ENCODE assay signal across 13 cellular contexts in the genomic region with DNA sequence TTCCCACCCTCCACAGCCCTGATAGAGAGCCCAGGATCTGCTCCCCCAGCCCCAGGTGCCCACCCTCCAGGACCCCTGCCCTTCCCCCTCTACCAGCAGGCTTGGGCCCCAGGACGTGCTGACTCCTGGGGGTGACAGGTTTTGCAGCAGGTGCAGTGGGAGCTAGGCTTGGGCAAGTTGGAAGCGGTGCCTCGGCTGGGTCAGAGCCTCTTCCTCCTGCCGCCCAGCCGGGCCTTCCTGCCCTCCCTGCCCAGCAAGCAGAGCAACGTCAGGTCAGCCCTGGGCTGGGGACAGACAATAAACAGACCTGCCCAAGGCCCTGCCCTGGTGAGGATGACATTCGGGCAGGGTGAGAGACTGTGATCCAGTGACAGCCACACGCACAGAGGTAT. TPM values are rescaled to one million over a fixed set of nuclear protein-coding genes. Genes with fewer than 3 reads are reported as not detected.
DNase-seq lines count a peak whose midpoint lies in the region; ATAC-seq, FAIRE-seq and TF ChIP-seq lines count a peak whose summit lies in the region.
"Had no signal": no experiment of that assay in that cellular context is flagged by ENCODE, and none has a peak within 500 bp of the region (broad histone marks: within the 10 kb centered on the region; RNA-seq: fewer than 3 reads in every experiment).

No MANE protein-coding gene starts in this region.

- H2AFZ ChIP-seq in HepG2 (ENCODE audit: low read length): no peak overlapping the region

- in situ Hi-C loops in HepG2 (cut with HindIII; ENCODE audit: extremely low pct_ligation_motif_present, low pct_unique_long_range_greater_than_20kb): no loop called here

- intact Hi-C loops in HepG2 (cut with micrococcal nuclease; ENCODE audit: unreplicated experiment): loop anchor here (1.0 to 10.0 kb wide), 3 partner anchors 42 to 223 kb away; no protein-coding TSS in a partner anchor

- DNase-seq in cardiac muscle cell (ENCODE audit: low read depth in 1 of 2, low spot score in 1 of 2): peak in 1 of 2 donors; percentile 48
- no peak for DNase-seq in right atrium auricular region (ENCODE audit: low spot score)
- peak; percentile 32 for DNase-seq in SK-N-DZ (ENCODE audit: low spot score)
- DNase-seq in HepG2 (ENCODE audit: low spot score): no peak
- no peak for DNase-seq in thoracic aorta (ENCODE audit: low spot score)
- DNase-seq in effector CD8-positive, alpha-beta T cell (lab: John Stamatoyannopoulos, UW): no peak
- no peak for DNase-seq in SIG-M5 treated with dmso at 0.1 percent for 504 hours (lab: John Stamatoyannopoulos, UW; ENCODE audit: unreplicated experiment)
- DNase-seq in NCI-H226: no peak

- 3% methylated on average over 4 of the region's 8 CpGs for WGBS in HepG2 (ENCODE audit: low lambda C conversion rate)

- no peaks in the 10 kb centered on the region for H3K36me3 ChIP-seq in cardiac muscle cell
- no peaks in the 10 kb centered on the region for H3K36me3 ChIP-seq in right atrium auricular region
- no peaks in the 10 kb centered on the region for H3K36me3 ChIP-seq in HepG2 (replicated peaks in 1 of 2; ENCODE audit: control insufficient read depth in 1 of 2, insufficient read depth in 2 of 2, low read length in 2 of 2)
- no peaks in the 10 kb centered on the region for H3K36me3 ChIP-seq in thoracic aorta
- H3K36me3 ChIP-seq: SJSA1 had no signal

- H3K4me2 ChIP-seq in HepG2 (ENCODE audit: low read depth, low read length): no peak overlapping the region; the same call in 1 of the 2 replicates

- no peak for FAIRE-seq in HepG2 (lab: Jason Lieb, UNC)
- FAIRE-seq: G401.6 had no signal

- no peak for TF ChIP-seq RAD21 in HepG2 (CRISPR knock-in tag; IDR thresholded peaks at IDR 0.05)

- no peaks in the 10 kb centered on the region for H3K9me3 ChIP-seq in cardiac muscle cell (ENCODE audit: low read depth)
- H3K9me3 ChIP-seq in right atrium auricular region: no peaks in the 10 kb centered on the region
- no peaks in the 10 kb centered on the region for H3K9me3 ChIP-seq in HepG2 (ENCODE audit: low read length)
- no peaks in the 10 kb centered on the region for H3K9me3 ChIP-seq in thoracic aorta
- H3K9me3 ChIP-seq: SJSA1 had no signal

- H3K4me1 ChIP-seq in cardiac muscle cell (ENCODE audit: low read depth) (peaks cover 3% of the 10 kb centered on the region), right atrium auricular region (no peaks in the 10 kb centered on the region), HepG2 (ENCODE audit: insufficient read depth, low read length) (peaks cover 10% of the 10 kb centered on the region; the same call in 1 of the 2 replicates), thoracic aorta (ENCODE audit: control insufficient read depth in 1 of 2, low read depth in 2 of 2) (no peaks in the 10 kb centered on the region)
- H3K4me1 ChIP-seq: SJSA1 had no signal

- TF ChIP-seq POLR2A in HepG2 (IDR thresholded peaks at IDR 0.05; ENCODE audit: insufficient read depth in 1 of 2, low read depth in 2 of 2, low read length in 2 of 2): no peak

- TF ChIP-seq CTCF in cardiac muscle cell (IDR thresholded peaks at IDR 0.05; ENCODE audit: low read depth, low read length) (no peak), right atrium auricular region (IDR thresholded peaks at IDR 0.05) (peak in 1 of 2 donors; percentile 30), HepG2 (CRISPR knock-in tag; IDR thresholded peaks at IDR 0.05) (no peak), thoracic aorta (IDR thresholded peaks at IDR 0.05) (peak; percentile 42)

- CTCF ChIA-PET in HepG2 (lab: Yijun Ruan, JAX; ENCODE audit: low intra/inter-chr PET ratio, low total read pairs): interaction anchor here (1.3 to 2.9 kb wide), 2 partner anchors 61 to 65 kb away, joined by 3 to 25 read pairs; no protein-coding TSS in a partner anchor

- no peak overlapping the region for H3K9ac ChIP-seq in HepG2 (ENCODE audit: insufficient read depth, low read depth, low read length)

- H4K20me1 ChIP-seq in HepG2 (ENCODE audit: insufficient read depth, low read length): no peaks in the 10 kb centered on the region

- H3K79me2 ChIP-seq in HepG2 (ENCODE audit: insufficient read depth, low read length): no peaks in the 10 kb centered on the region

- no TSS peak for BruUV-seq in HepG2 (replicated peaks; lab: Mats Ljungman, UMichigan)

- no peak for TF ChIP-seq EP300 in HepG2 (IDR thresholded peaks at IDR 0.05; ENCODE audit: low read depth in 2 of 2, low read length in 2 of 2)
- TF ChIP-seq EP300 in HepG2 (CRISPR knock-in tag; IDR thresholded peaks at IDR 0.05; ENCODE audit: borderline replicate concordance): no peak

- POLR2A ChIA-PET in HepG2 (lab: Yijun Ruan, JAX): no interaction called here

- H3K27ac ChIP-seq in cardiac muscle cell: peak overlapping the region; percentile 11
- no peak overlapping the region for H3K27ac ChIP-seq in right atrium auricular region
- H3K27ac ChIP-seq in HepG2 (ENCODE audit: extremely low read length, insufficient read depth, low read length): no peak overlapping the region
- no peak overlapping the region for H3K27ac ChIP-seq in thoracic aorta
- H3K27ac ChIP-seq: SJSA1 had no signal

- ATAC-seq in HepG2: peak; percentile 46
- ATAC-seq in thoracic aorta (ENCODE audit: insufficient number of reproducible peaks, low FRiP score, low read depth): no peak

- no peaks in the 10 kb centered on the region for H3K27me3 ChIP-seq in cardiac muscle cell
- H3K27me3 ChIP-seq in right atrium auricular region: peaks cover 0 to 3% of the 10 kb centered on the region in 2 donors
- H3K27me3 ChIP-seq in HepG2 (ENCODE audit: control insufficient read depth in 1 of 2, insufficient read depth in 2 of 2, low read length in 2 of 2): peaks cover 0 to 7% of the 10 kb centered on the region in 2 experiments; a peak in 1 of 5 replicates
- no peaks in the 10 kb centered on the region for H3K27me3 ChIP-seq in thoracic aorta (replicated peaks; ENCODE audit: insufficient read depth)

- no peak overlapping the region for H3K4me3 ChIP-seq in cardiac muscle cell
- no peak overlapping the region for H3K4me3 ChIP-seq in right atrium auricular region
- H3K4me3 ChIP-seq in HepG2 (replicated peaks in 1 of 3; ENCODE audit: insufficient read depth in 1 of 3, low read depth in 2 of 3, low read length in 3 of 3): no peak overlapping the region
- no peak overlapping the region for H3K4me3 ChIP-seq in thoracic aorta
- H3K4me3 ChIP-seq: SJSA1 had no signal

RNA-seq across cellular contexts. Expression of gene NCCRP1, which starts 9.2 kb away (rescaled TPM):
- total RNA-seq in cardiac muscle cell (10.3 and 16.1 TPM in 2 replicates), right atrium auricular region (not detected), HepG2 (2016; rRNA removed; fragmentation: Illumina TruSeq; extraction: Trizol) (not detected in 2 replicates), thoracic aorta (under 1 TPM in 1 of 2 donors, not detected in 1; 0.27 TPM)
- polyA plus RNA-seq in cardiac muscle cell (10.0 and 17.5 TPM in 2 replicates), HepG2 (2011; rRNA removed) (not detected in 2 replicates)
- polyA plus RNA-seq in SK-N-DZ (2014; cell fraction: cytosol; rRNA removed): not detected in 2 replicates
- polyA plus RNA-seq in SK-N-DZ (2014; cell fraction: nucleus; rRNA removed): not detected in 2 replicates
- not detected in 2 replicates for total RNA-seq in HepG2 (2016; cell fraction: cytosol; rRNA removed; fragmentation: Illumina TruSeq; extraction: Trizol; ENCODE audit: low read depth)
- total RNA-seq in HepG2 (2016; cell fraction: insoluble cytoplasmic fraction; rRNA removed; fragmentation: Illumina TruSeq; extraction: Trizol): not detected in 2 replicates
- not detected in 2 replicates for total RNA-seq in HepG2 (2016; cell fraction: membrane; rRNA removed; fragmentation: Illumina TruSeq; extraction: Trizol)
- not detected in 2 replicates for total RNA-seq in HepG2 (2016; cell fraction: nucleus; rRNA removed; fragmentation: Illumina TruSeq; extraction: Trizol)
- polyA plus RNA-seq in HepG2 (2011; cell fraction: cytosol; rRNA removed): not detected in 2 replicates
- not detected in 2 replicates for polyA plus RNA-seq in HepG2 (2011; cell fraction: nucleus; rRNA removed)
- polyA plus RNA-seq in HepG2 (2012): not detected in 2 replicates
- not detected in 2 replicates for polyA plus RNA-seq in HepG2 (2016; cell fraction: cytosol; fragmentation: Illumina TruSeq; extraction: Trizol; ENCODE audit: low read depth)
- not detected in 2 replicates for polyA plus RNA-seq in HepG2 (2016; cell fraction: insoluble cytoplasmic fraction; fragmentation: Illumina TruSeq; extraction: Trizol; ENCODE audit: low read depth)
- not detected in 2 replicates for polyA plus RNA-seq in HepG2 (2016; cell fraction: membrane; fragmentation: Illumina TruSeq; extraction: Trizol; ENCODE audit: low read depth)
- not detected in 2 replicates for polyA plus RNA-seq in HepG2 (2016; cell fraction: nucleus; fragmentation: Illumina TruSeq; extraction: Trizol; ENCODE audit: insufficient read depth, low read depth)
- polyA minus RNA-seq in HepG2 (2011; rRNA and poly(A)+ RNA removed; ENCODE audit: low replicate concordance): 0.06 and 0.70 TPM in 2 replicates
- polyA minus RNA-seq in HepG2 (2011; cell fraction: cytosol; rRNA and poly(A)+ RNA removed): not detected in 2 replicates
- polyA minus RNA-seq in HepG2 (2011; cell fraction: nucleus; rRNA and poly(A)+ RNA removed): not detected in 2 replicates
- total RNA-seq: activated T-cell treated with anti-CD3 and anti-CD28 coated beads, Interleukin-2, amount 50 U/mL, for 4 hours; naive thymus-derived CD4-positive, alpha-beta T cell; SJSA1 had no signal
- polyA plus RNA-seq: naive thymus-derived CD4-positive, alpha-beta T cell had no signal

RNA-seq across cellular contexts. Expression of gene SYCN, which starts 16.5 kb away (rescaled TPM):
- total RNA-seq in cardiac muscle cell: not detected in 2 replicates
- polyA plus RNA-seq in cardiac muscle cell: not detected in 2 replicates
- not detected for total RNA-seq in right atrium auricular region
- polyA plus RNA-seq in SK-N-DZ (2014; cell fraction: cytosol; rRNA removed): not detected in 2 replicates
- polyA plus RNA-seq in SK-N-DZ (2014; cell fraction: nucleus; rRNA removed): not detected in 2 replicates
- not detected in 2 replicates for total RNA-seq in HepG2 (2016; rRNA removed; fragmentation: Illumina TruSeq; extraction: Trizol)
- total RNA-seq in HepG2 (2016; cell fraction: cytosol; rRNA removed; fragmentation: Illumina TruSeq; extraction: Trizol; ENCODE audit: low read depth): not detected in 2 replicates
- not detected in 2 replicates for total RNA-seq in HepG2 (2016; cell fraction: insoluble cytoplasmic fraction; rRNA removed; fragmentation: Illumina TruSeq; extraction: Trizol)
- not detected in 2 replicates for total RNA-seq in HepG2 (2016; cell fraction: membrane; rRNA removed; fragmentation: Illumina TruSeq; extraction: Trizol)
- total RNA-seq in HepG2 (2016; cell fraction: nucleus; rRNA removed; fragmentation: Illumina TruSeq; extraction: Trizol): not detected in 2 replicates
- not detected in 2 replicates for polyA plus RNA-seq in HepG2 (2011; rRNA removed)
- polyA plus RNA-seq in HepG2 (2011; cell fraction: cytosol; rRNA removed): not detected in 2 replicates
- polyA plus RNA-seq in HepG2 (2011; cell fraction: nucleus; rRNA removed): not detected in 2 replicates
- polyA plus RNA-seq in HepG2 (2012): not detected in 2 replicates
- polyA plus RNA-seq in HepG2 (2016; cell fraction: cytosol; fragmentation: Illumina TruSeq; extraction: Trizol; ENCODE audit: low read depth): not detected in 2 replicates
- polyA plus RNA-seq in HepG2 (2016; cell fraction: insoluble cytoplasmic fraction; fragmentation: Illumina TruSeq; extraction: Trizol; ENCODE audit: low read depth): not detected in 2 replicates
- polyA plus RNA-seq in HepG2 (2016; cell fraction: membrane; fragmentation: Illumina TruSeq; extraction: Trizol; ENCODE audit: low read depth): not detected in 2 replicates
- not detected in 2 replicates for polyA plus RNA-seq in HepG2 (2016; cell fraction: nucleus; fragmentation: Illumina TruSeq; extraction: Trizol; ENCODE audit: insufficient read depth, low read depth)
- polyA minus RNA-seq in HepG2 (2011; rRNA and poly(A)+ RNA removed; ENCODE audit: low replicate concordance): not detected in 2 replicates
- not detected in 2 replicates for polyA minus RNA-seq in HepG2 (2011; cell fraction: cytosol; rRNA and poly(A)+ RNA removed)
- polyA minus RNA-seq in HepG2 (2011; cell fraction: nucleus; rRNA and poly(A)+ RNA removed): not detected in 2 replicates
- total RNA-seq in thoracic aorta: not detected
- total RNA-seq: naive thymus-derived CD4-positive, alpha-beta T cell; SJSA1 had no signal
- polyA plus RNA-seq: naive thymus-derived CD4-positive, alpha-beta T cell; thymus had no signal

RNA-seq across cellular contexts. Expression of gene IFNL3, which starts 57.3 kb away (rescaled TPM):
- total RNA-seq in cardiac muscle cell (not detected in 2 replicates), right atrium auricular region (not detected), HepG2 (2016; rRNA removed; fragmentation: Illumina TruSeq; extraction: Trizol) (not detected in 2 replicates), thoracic aorta (not detected)
- polyA plus RNA-seq in cardiac muscle cell (not detected in 2 replicates), HepG2 (2011; rRNA removed) (not detected in 2 replicates)
- polyA plus RNA-seq in SK-N-DZ (2014; cell fraction: cytosol; rRNA removed): not detected in 2 replicates
- not detected in 2 replicates for polyA plus RNA-seq in SK-N-DZ (2014; cell fraction: nucleus; rRNA removed)
- not detected in 2 replicates for total RNA-seq in HepG2 (2016; cell fraction: cytosol; rRNA removed; fragmentation: Illumina TruSeq; extraction: Trizol; ENCODE audit: low read depth)
- total RNA-seq in HepG2 (2016; cell fraction: insoluble cytoplasmic fraction; rRNA removed; fragmentation: Illumina TruSeq; extraction: Trizol): not detected in 2 replicates
- not detected in 2 replicates for total RNA-seq in HepG2 (2016; cell fraction: membrane; rRNA removed; fragmentation: Illumina TruSeq; extraction: Trizol)
- total RNA-seq in HepG2 (2016; cell fraction: nucleus; rRNA removed; fragmentation: Illumina TruSeq; extraction: Trizol): not detected in 2 replicates
- polyA plus RNA-seq in HepG2 (2011; cell fraction: cytosol; rRNA removed): not detected in 2 replicates
- polyA plus RNA-seq in HepG2 (2011; cell fraction: nucleus; rRNA removed): not detected in 2 replicates
- polyA plus RNA-seq in HepG2 (2012): not detected in 2 replicates
- polyA plus RNA-seq in HepG2 (2016; cell fraction: cytosol; fragmentation: Illumina TruSeq; extraction: Trizol; ENCODE audit: low read depth): not detected in 2 replicates
- not detected in 2 replicates for polyA plus RNA-seq in HepG2 (2016; cell fraction: insoluble cytoplasmic fraction; fragmentation: Illumina TruSeq; extraction: Trizol; ENCODE audit: low read depth)
- not detected in 2 replicates for polyA plus RNA-seq in HepG2 (2016; cell fraction: membrane; fragmentation: Illumina TruSeq; extraction: Trizol; ENCODE audit: low read depth)
- polyA plus RNA-seq in HepG2 (2016; cell fraction: nucleus; fragmentation: Illumina TruSeq; extraction: Trizol; ENCODE audit: insufficient read depth, low read depth): not detected in 2 replicates
- polyA minus RNA-seq in HepG2 (2011; rRNA and poly(A)+ RNA removed; ENCODE audit: low replicate concordance): not detected in 2 replicates
- not detected in 2 replicates for polyA minus RNA-seq in HepG2 (2011; cell fraction: cytosol; rRNA and poly(A)+ RNA removed)
- not detected in 2 replicates for polyA minus RNA-seq in HepG2 (2011; cell fraction: nucleus; rRNA and poly(A)+ RNA removed)
- total RNA-seq: activated T-cell treated with anti-CD3 and anti-CD28 coated beads, Interleukin-2, amount 50 U/mL, for 4 hours; naive thymus-derived CD4-positive, alpha-beta T cell; SJSA1 had no signal
- polyA plus RNA-seq: naive thymus-derived CD4-positive, alpha-beta T cell had no signal
